8 cellular contexts compared by ENCODE assay signal in genomic region chr6:16511048-16511660, GRCh38.
DNase-seq lines count a peak whose midpoint lies in the region; ATAC-seq and TF ChIP-seq lines count a peak whose summit lies in the region.

No MANE protein-coding gene starts in this region.

- no peak overlapping the region for H2AFZ ChIP-seq in neuronal stem cell (ENCODE audit: low read length)

- H3K4me2 ChIP-seq in neuronal stem cell (ENCODE audit: insufficient read depth, low read length, poor library complexity, severe bottlenecking): no peak overlapping the region

- H3K23ac ChIP-seq in neuronal stem cell (ENCODE audit: low read depth, low read length, poor library complexity): no peak overlapping the region

- H3K9me3 ChIP-seq in Caco-2 (no peaks in the 10 kb centered on the region), T-helper 17 cell (ENCODE audit: control insufficient read depth, low read length, poor library complexity, severe bottlenecking) (no peaks in the 10 kb centered on the region), neuronal stem cell (replicated peaks in 1 of 2; ENCODE audit: control insufficient read depth in 2 of 2, insufficient read depth in 1 of 2, low read depth in 1 of 2, low read length in 2 of 2) (no peaks in the 10 kb centered on the region)

- H3K79me1 ChIP-seq in neuronal stem cell (ENCODE audit: low read depth, low read length): no peaks in the 10 kb centered on the region

- H2BK15ac ChIP-seq in neuronal stem cell (ENCODE audit: low read length): no peak overlapping the region

- BruUV-seq in Caco-2 (replicated peaks; lab: Mats Ljungman, UMichigan): no TSS peak

- TF ChIP-seq CTCF in Caco-2 (IDR thresholded peaks at IDR 0.05; ENCODE audit: insufficient read depth in 1 of 2, low read depth in 1 of 2, low read length in 1 of 2, severe bottlenecking in 1 of 2, unreplicated experiment in 1 of 2) (peak; percentile 56 to 64), neural crest cell (conservative IDR thresholded peaks at IDR 0.05) (peak; percentile 65)

- DNase-seq in Caco-2 (peak in 1 of 2 experiments; percentile 15), HEK293T (ENCODE audit: extremely low spot score) (peak; percentile 42), T-helper 17 cell (no peak), neural crest cell (ENCODE audit: low read depth, low spot score) (no peak), neuronal stem cell (ENCODE audit: low spot score) (no peak), NCI-H510A treated with DMSO at 0.1 percent for 48 hours (lab: John Stamatoyannopoulos, UW) (no peak)
- DNase-seq in NK-92 treated with Interleukin-12 subunit alpha and Interleukin-12 subunit beta, amount 100 ng/mL, for 24 hours (lab: John Stamatoyannopoulos, UW): no peak

- no peak overlapping the region for H3K27ac Mint-ChIP-seq in Caco-2 (ENCODE audit: unreplicated experiment)
- peak overlapping the region; percentile 87 for H3K27ac Mint-ChIP-seq in T-helper 17 cell
- no peak overlapping the region for H3K27ac Mint-ChIP-seq in neural crest cell (ENCODE audit: unreplicated experiment)

- intact Hi-C loops in Caco-2 (cut with micrococcal nuclease; ENCODE audit: unreplicated experiment): loop anchor here (1.0 to 5.0 kb wide), 4 partner anchors 179 to 456 kb away; no protein-coding TSS in a partner anchor

- H4K91ac ChIP-seq in neuronal stem cell (ENCODE audit: low read depth, low read length, poor library complexity): no peak overlapping the region

- H2BK5ac ChIP-seq in neuronal stem cell (ENCODE audit: low read length): no peak overlapping the region

- no peak overlapping the region for H2BK12ac ChIP-seq in neuronal stem cell (ENCODE audit: low read length)

- CTCF ChIA-PET in Caco-2 (lab: Charles Lee) (interaction anchor here (0.9 to 1.0 kb wide), 2 partner anchors 250 to 260 kb away, joined by 5 to 12 read pairs; partner anchors contain the start of gene ATXN1), HEK293T (lab: Yijun Ruan, JAX) (interaction anchor here (0.6 to 1.8 kb wide), 10 partner anchors 16 to 1524 kb away, joined by 3 to 10 read pairs (median 4); no protein-coding TSS in a partner anchor)

- no peak overlapping the region for H3K18ac ChIP-seq in neuronal stem cell (ENCODE audit: low read length)

- no peaks in the 10 kb centered on the region for H3K36me3 Mint-ChIP-seq in Caco-2 (ENCODE audit: insufficient read depth, unreplicated experiment)
- peaks cover 8% of the 10 kb centered on the region for H3K36me3 Mint-ChIP-seq in T-helper 17 cell (ENCODE audit: low read depth)
- H3K36me3 Mint-ChIP-seq in neural crest cell (ENCODE audit: low read depth): no peaks in the 10 kb centered on the region

- H3K36me3 ChIP-seq in Caco-2 (ENCODE audit: control insufficient read depth, insufficient read depth, low read length) (no peaks in the 10 kb centered on the region), neuronal stem cell (replicated peaks in 1 of 2; ENCODE audit: control insufficient read depth in 2 of 2, insufficient read depth in 2 of 2, low read length in 2 of 2) (no peaks in the 10 kb centered on the region)

- ATAC-seq in T-helper 17 cell (peak; percentile 56), esophagus mucosa (peak; percentile 64)

- H2BK120ac ChIP-seq in neuronal stem cell (ENCODE audit: low read depth, low read length): no peak overlapping the region

- H2AK5ac ChIP-seq in neuronal stem cell (ENCODE audit: low read depth, low read length): no peak overlapping the region

- POLR2A ChIA-PET in Caco-2 (lab: Charles Lee) (no interaction called here), HEK293T (lab: Yijun Ruan, JAX) (no interaction called here)

- H3K27me3 Mint-ChIP-seq in Caco-2 (ENCODE audit: insufficient read depth, unreplicated experiment): no peaks in the 10 kb centered on the region
- H3K27me3 Mint-ChIP-seq in T-helper 17 cell: no peaks in the 10 kb centered on the region
- peaks cover 3% of the 10 kb centered on the region for H3K27me3 Mint-ChIP-seq in neural crest cell (ENCODE audit: low read depth)

- H4K8ac ChIP-seq in neuronal stem cell (ENCODE audit: low read depth, low read length): no peak overlapping the region

- H3K4ac ChIP-seq in neuronal stem cell (ENCODE audit: low read length): no peak overlapping the region

- H3K14ac ChIP-seq in neuronal stem cell (ENCODE audit: low read length): no peak overlapping the region

- H3K4me1 ChIP-seq in Caco-2 (no peaks in the 10 kb centered on the region), neuronal stem cell (ENCODE audit: control insufficient read depth in 2 of 2, insufficient read depth in 1 of 2, low read depth in 1 of 2, low read length in 2 of 2) (peaks cover 0 to 2% of the 10 kb centered on the region in 2 donors)

- H3K9ac ChIP-seq in neuronal stem cell (ENCODE audit: low read depth, low read length, poor library complexity): no peak overlapping the region

- no peaks in the 10 kb centered on the region for H3K27me3 ChIP-seq in Caco-2 (replicated peaks; ENCODE audit: control insufficient read depth, insufficient read depth, low read length)
- H3K27me3 ChIP-seq in neuronal stem cell (ENCODE audit: control insufficient read depth in 3 of 3, insufficient read depth in 3 of 3, low read depth in 1 of 3, low read length in 3 of 3): no peaks in the 10 kb centered on the region

- H3K4me3 ChIP-seq in Caco-2 (ENCODE audit: low read depth, low read length): no peak overlapping the region
- H3K4me3 ChIP-seq in neuronal stem cell (ENCODE audit: low read length in 2 of 2): no peak overlapping the region

- no peaks in the 10 kb centered on the region for H3K9me3 Mint-ChIP-seq in Caco-2 (ENCODE audit: unreplicated experiment)
- H3K9me3 Mint-ChIP-seq in neural crest cell: no peaks in the 10 kb centered on the region

- WGBS in neuronal stem cell (ENCODE audit: extremely low coverage in 2 of 2, insufficient read length in 2 of 2, insufficient replicate concordance in 1 of 2), 2 donors: no CpG with 5 or more reads among the region's 4 CpGs

- H3K4me3 Mint-ChIP-seq in Caco-2 (ENCODE audit: unreplicated experiment) (no peak overlapping the region), T-helper 17 cell (no peak overlapping the region), neural crest cell (no peak overlapping the region)

- no peaks in the 10 kb centered on the region for H3K4me1 Mint-ChIP-seq in Caco-2 (ENCODE audit: low read depth, unreplicated experiment)
- H3K4me1 Mint-ChIP-seq in T-helper 17 cell: peaks cover 39% of the 10 kb centered on the region
- peaks cover 6% of the 10 kb centered on the region for H3K4me1 Mint-ChIP-seq in neural crest cell

- H3K27ac ChIP-seq in neuronal stem cell (replicated peaks; ENCODE audit: low read length): no peak overlapping the region

TF ChIP-seq in HEK293T, 16 proteins besides CTCF, POLR2A, EP300 and RAD21:
- TF ChIP-seq ELF4 (IDR thresholded peaks at IDR 0.05): no peak
- TF ChIP-seq BHLHE40 (IDR thresholded peaks at IDR 0.05; ENCODE audit: borderline replicate concordance): no peak
- no peak for TF ChIP-seq ZNF384 (IDR thresholded peaks at IDR 0.05)
- no peak for TF ChIP-seq NFRKB (IDR thresholded peaks at IDR 0.05)
- no peak for TF ChIP-seq FOXK2 (IDR thresholded peaks at IDR 0.05)
- TF ChIP-seq FOXA1 (IDR thresholded peaks at IDR 0.05): no peak
- no peak for TF ChIP-seq ARNT (IDR thresholded peaks at IDR 0.05)
- TF ChIP-seq FOXM1 (IDR thresholded peaks at IDR 0.05; ENCODE audit: borderline replicate concordance): no peak
- TF ChIP-seq LEF1 (IDR thresholded peaks at IDR 0.05; ENCODE audit: borderline replicate concordance): no peak
- TF ChIP-seq SUZ12 (IDR thresholded peaks at IDR 0.05): no peak
- TF ChIP-seq PKNOX1 (IDR thresholded peaks at IDR 0.05): no peak
